Comparison of ENCODE assay signal across 24 cellular contexts in the genomic region with DNA sequence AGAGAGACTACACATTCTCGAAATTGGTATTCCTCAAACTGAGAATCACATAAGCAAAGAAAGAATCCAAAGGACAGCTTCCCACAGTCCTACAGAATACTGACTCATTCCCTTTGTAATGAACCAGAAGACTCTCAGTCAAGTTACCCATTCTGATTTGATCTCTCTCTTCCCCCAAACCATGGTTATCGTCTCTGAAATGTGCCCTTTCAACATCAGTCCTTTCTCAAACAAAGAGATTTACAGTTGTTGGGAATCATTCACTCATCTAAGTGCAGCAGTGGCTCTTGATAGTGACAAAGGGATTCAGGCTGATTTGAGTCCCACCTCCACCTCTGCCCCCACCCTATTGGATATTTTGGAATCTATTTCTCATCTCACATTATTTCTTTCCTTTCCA. TPM values are rescaled to one million over a fixed set of nuclear protein-coding genes. Genes with fewer than 3 reads are reported as not detected.
"Had no signal": no experiment of that assay in that cellular context is flagged by ENCODE, and none has a peak within 500 bp of the region (broad histone marks: within the 10 kb centered on the region; RNA-seq: fewer than 3 reads in every experiment).

No MANE protein-coding gene starts in this region.

- H3K27ac Mint-ChIP-seq: activated CD4-positive, alpha-beta T cell treated with anti-CD3 and anti-CD28 coated beads for 36 hours; activated CD8-positive, alpha-beta T cell treated with anti-CD3 and anti-CD28 coated beads, Interleukin-2, amount 10 ng/mL, durations not matched to agents 7 days and 5 days; activated naive CD4-positive, alpha-beta T cell treated with anti-CD3 and anti-CD28 coated beads, Interleukin-2, amount 50 U/mL, for 72 hours; activated T-cell treated with anti-CD3 and anti-CD28 coated beads, Interleukin-2, amount 50 U/mL, for 72 hours; endodermal cell; natural killer cell had no signal

- ATAC-seq: activated CD4-positive, alpha-beta T cell treated with anti-CD3 and anti-CD28 coated beads for 36 hours; activated CD8-positive, alpha-beta T cell treated with anti-CD3 and anti-CD28 coated beads, Interleukin-2, amount 10 ng/mL, durations not matched to agents 7 days and 5 days; activated naive CD4-positive, alpha-beta T cell treated with anti-CD3 and anti-CD28 coated beads, Interleukin-2, amount 50 U/mL, for 72 hours; activated T-cell treated with anti-CD3 and anti-CD28 coated beads, Interleukin-2, amount 50 U/mL, for 72 hours; natural killer cell had no signal

- DNase-seq: activated CD4-positive, alpha-beta T cell treated with anti-CD3 and anti-CD28 coated beads for 36 hours; activated CD8-positive, alpha-beta memory T cell treated with anti-CD3 and anti-CD28 coated beads, Interleukin-2, amount 50 U/mL, for 48 hours; activated CD8-positive, alpha-beta T cell treated with anti-CD3 and anti-CD28 coated beads, Interleukin-2, amount 10 ng/mL, durations not matched to agents 7 days and 5 days; activated gamma-delta T cell; activated T-cell treated with anti-CD3 and anti-CD28 coated beads, Interleukin-2, amount 50 U/mL, for 72 hours; amniotic stem cell; brain microvascular endothelial cell; cerebellar nuclear complex; endodermal cell; erythroblast; hippocampal formation; kidney; left ventricle myocardium inferior; natural killer cell; posterior cingulate gyrus; small intestine; stimulated activated CD4-positive, alpha-beta T cell treated with anti-CD3 and anti-CD28 coated beads, Interleukin-4, amount 100 ng/mL, for 4 hours; stimulated activated CD8-positive, alpha-beta memory T cell treated with anti-CD3 and anti-CD28 coated beads, Interleukin-4, amount 100 ng/mL, for 48 hours; stimulated activated naive CD4-positive, alpha-beta T cell treated with Interleukin-2 at 50 U/mL for 16 hours; substantia nigra; trophoblast cell had no signal

- H3K36me3 ChIP-seq: brain microvascular endothelial cell, left ventricle myocardium inferior had no signal

- H3K9me3 ChIP-seq: left ventricle myocardium inferior had no signal

- H3K4me1 Mint-ChIP-seq: activated CD4-positive, alpha-beta T cell treated with anti-CD3 and anti-CD28 coated beads for 36 hours; natural killer cell had no signal

- H3K9me3 Mint-ChIP-seq: activated naive CD4-positive, alpha-beta T cell treated with anti-CD3 and anti-CD28 coated beads, Interleukin-2, amount 50 U/mL, for 72 hours; activated T-cell treated with anti-CD3 and anti-CD28 coated beads, Interleukin-2, amount 50 U/mL, for 72 hours; endodermal cell; natural killer cell had no signal

- H3K4me3 Mint-ChIP-seq: activated CD4-positive, alpha-beta T cell treated with anti-CD3 and anti-CD28 coated beads for 36 hours; activated CD8-positive, alpha-beta T cell treated with anti-CD3 and anti-CD28 coated beads, Interleukin-2, amount 10 ng/mL, durations not matched to agents 7 days and 5 days; activated T-cell treated with anti-CD3 and anti-CD28 coated beads, Interleukin-2, amount 50 U/mL, for 72 hours; endodermal cell; natural killer cell had no signal

- H3K4me3 ChIP-seq: left ventricle myocardium inferior had no signal

- H3K27ac ChIP-seq: left ventricle myocardium inferior had no signal

- H3K36me3 Mint-ChIP-seq: activated naive CD4-positive, alpha-beta T cell treated with anti-CD3 and anti-CD28 coated beads, Interleukin-2, amount 50 U/mL, for 72 hours; natural killer cell had no signal

- FAIRE-seq: kidney, small intestine had no signal

- H3K4me1 ChIP-seq: left ventricle myocardium inferior had no signal

- H3K27me3 ChIP-seq: brain microvascular endothelial cell had no signal

RNA-seq across cellular contexts. Expression of gene RSPO3, which starts 15.0 kb away (rescaled TPM):
- total RNA-seq: activated CD4-positive, alpha-beta T cell treated with anti-CD3 and anti-CD28 coated beads for 36 hours; activated CD8-positive, alpha-beta T cell treated with anti-CD3 and anti-CD28 coated beads, Interleukin-2, amount 10 ng/mL, durations not matched to agents 7 days and 5 days; activated naive CD4-positive, alpha-beta T cell treated with anti-CD3 and anti-CD28 coated beads, Interleukin-2, amount 50 U/mL, for 72 hours; activated T-cell treated with anti-CD3 and anti-CD28 coated beads, Interleukin-2, amount 50 U/mL, for 72 hours; dermis microvascular lymphatic vessel endothelial cell; natural killer cell; T-helper 1 cell treated with Interleukin-12 subunit alpha and Interleukin-12 subunit beta and Interleukin-4 antibody, amounts not matched to agents 30 ng/mL and 1 ng/mL, for 36 hours had no signal
